In the genomic region with DNA sequence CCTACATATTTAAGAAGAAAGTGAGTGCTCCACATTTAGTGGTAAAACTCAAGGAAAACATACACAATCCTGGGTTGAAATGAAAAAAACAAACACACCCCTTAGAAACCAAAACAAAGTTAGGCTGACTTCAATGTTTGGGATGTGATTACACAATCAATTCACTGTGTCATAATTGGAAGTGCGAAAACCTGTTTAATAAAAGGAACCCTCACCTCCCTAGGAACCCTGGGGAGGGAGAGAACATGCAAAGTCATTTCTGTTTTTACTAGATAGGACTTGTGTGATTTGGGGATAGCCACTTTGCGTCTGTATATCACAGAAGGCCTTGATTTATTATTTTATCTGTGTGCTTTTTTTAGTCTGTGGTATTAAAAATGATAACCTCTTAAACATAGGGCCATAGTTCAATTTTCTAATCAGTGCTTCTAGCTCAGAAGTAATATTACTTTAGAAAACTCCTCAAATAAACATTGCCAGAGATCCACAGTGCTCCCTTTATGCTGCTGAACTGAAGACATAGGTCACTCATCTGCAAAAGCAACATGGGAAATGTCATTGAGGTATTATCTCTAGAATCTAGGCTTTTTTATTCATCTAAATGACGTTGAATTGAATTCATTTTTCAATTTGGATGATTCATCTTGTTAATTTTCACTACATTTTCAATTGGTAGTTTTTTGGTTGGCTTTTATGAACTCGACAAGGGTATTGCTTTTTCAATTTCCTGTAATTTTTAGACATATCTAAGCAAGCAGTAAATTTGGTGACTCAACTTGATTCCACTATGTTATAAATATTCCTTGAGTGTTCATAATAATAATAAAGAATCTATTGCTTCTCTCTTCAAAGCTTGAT, we compare ENCODE assay signal across 16 cellular contexts.
DNase-seq lines count a peak whose midpoint lies in the region; ATAC-seq, FAIRE-seq and TF ChIP-seq lines count a peak whose summit lies in the region.
"Had no signal": no experiment of that assay in that cellular context is flagged by ENCODE, and none has a peak within 500 bp of the region (broad histone marks: within the 10 kb centered on the region; RNA-seq: fewer than 3 reads in every experiment).

No MANE protein-coding gene starts in this region.

- H3K36me3 Mint-ChIP-seq in activated T-cell treated with anti-CD3 and anti-CD28 coated beads, Interleukin-2, amount 50 U/mL, for 72 hours (ENCODE audit: insufficient read depth in 2 of 2): peaks cover 14 to 33% of the 10 kb centered on the region in 2 donors

- TF ChIP-seq CTCF in bronchial epithelial cell (IDR thresholded peaks at IDR 0.05; ENCODE audit: insufficient read depth, low read length, severe bottlenecking): no peak
- no peak for TF ChIP-seq CTCF in thoracic aorta (IDR thresholded peaks at IDR 0.05)
- no peak for TF ChIP-seq CTCF in GM20000 (IDR thresholded peaks at IDR 0.05; ENCODE audit: extremely low read depth, missing control alignments)

- H3K36me3 ChIP-seq in bronchial epithelial cell (ENCODE audit: control insufficient read depth, insufficient read depth, low read length): no peaks in the 10 kb centered on the region
- no peaks in the 10 kb centered on the region for H3K36me3 ChIP-seq in thoracic aorta
- H3K36me3 ChIP-seq: cardiac muscle cell, SJSA1 had no signal

- no peak for FAIRE-seq in bronchial epithelial cell (lab: Jason Lieb, UNC)

- peaks cover 9 to 17% of the 10 kb centered on the region in 2 donors for H3K9me3 Mint-ChIP-seq in activated T-cell treated with anti-CD3 and anti-CD28 coated beads, Interleukin-2, amount 50 U/mL, for 72 hours

- H3K4me3 Mint-ChIP-seq in activated T-cell treated with anti-CD3 and anti-CD28 coated beads, Interleukin-2, amount 50 U/mL, for 72 hours: no peak overlapping the region
- H3K4me3 Mint-ChIP-seq: activated B cell treated with CpG ODN at 0.5 μM for 24 hours had no signal

- no peak overlapping the region for H3K4me3 ChIP-seq in bronchial epithelial cell (ENCODE audit: low read depth, low read length)
- H3K4me3 ChIP-seq in right cardiac atrium (ENCODE audit: low read length): no peak overlapping the region
- H3K4me3 ChIP-seq in thoracic aorta: no peak overlapping the region
- H3K4me3 ChIP-seq: cardiac muscle cell, SJSA1 had no signal

- ATAC-seq in right cardiac atrium (peak; percentile 60 to 67), thoracic aorta (ENCODE audit: insufficient number of reproducible peaks, low FRiP score, low read depth) (no peak)
- ATAC-seq in activated T-cell treated with anti-CD3 and anti-CD28 coated beads, Interleukin-2, amount 50 U/mL, for 72 hours (replicated peaks in 1 of 2): no peak

- H3K9me3 ChIP-seq in right cardiac atrium (ENCODE audit: control insufficient read depth, low read length): peaks cover 3% of the 10 kb centered on the region
- peaks cover 6% of the 10 kb centered on the region for H3K9me3 ChIP-seq in thoracic aorta
- H3K9me3 ChIP-seq: SJSA1 had no signal

- DNase-seq in MV-4-11 (lab: John Stamatoyannopoulos, UW) (peak; percentile 10), bronchial epithelial cell (ENCODE audit: low read depth) (peak; percentile 98), right cardiac atrium (no peak), thoracic aorta (ENCODE audit: low spot score) (no peak), COLO829 (ENCODE audit: low spot score) (no peak), GM20000 (ENCODE audit: low spot score) (no peak), NCI-H2196 (lab: John Stamatoyannopoulos, UW; ENCODE audit: unreplicated experiment) (no peak)
- DNase-seq in activated T-cell treated with anti-CD3 and anti-CD28 coated beads, Interleukin-2, amount 50 U/mL, for 72 hours: no peak
- DNase-seq: activated B cell treated with CpG ODN at 0.5 μM for 24 hours; activated T-cell treated with anti-CD3 and anti-CD28 coated beads, Interleukin-2, amount 50 U/mL, for 1 hour; left cardiac atrium; NCI-H1417 treated with DMSO at 0.1 percent for 48 hours; NCI-H526 treated with DMSO at 0.1 percent for 48 hours; stimulated activated CD4-positive, alpha-beta T cell treated with anti-CD3 and anti-CD28 coated beads, Interleukin-4, amount 100 ng/mL, for 4 hours had no signal

- no peak overlapping the region for H3K27ac Mint-ChIP-seq in activated T-cell treated with anti-CD3 and anti-CD28 coated beads, Interleukin-2, amount 50 U/mL, for 72 hours
- H3K27ac Mint-ChIP-seq: activated B cell treated with CpG ODN at 0.5 μM for 24 hours had no signal

- H3K27me3 Mint-ChIP-seq in activated T-cell treated with anti-CD3 and anti-CD28 coated beads, Interleukin-2, amount 50 U/mL, for 72 hours (ENCODE audit: low read depth): no peaks in the 10 kb centered on the region
- H3K27me3 Mint-ChIP-seq: activated B cell treated with CpG ODN at 0.5 μM for 24 hours had no signal

- intact Hi-C loops in right cardiac atrium (cut with DNase I): no loop called here

- H3K4me1 Mint-ChIP-seq in activated T-cell treated with anti-CD3 and anti-CD28 coated beads, Interleukin-2, amount 50 U/mL, for 72 hours (ENCODE audit: low read depth): peaks cover 20% of the 10 kb centered on the region
- H3K4me1 Mint-ChIP-seq: activated B cell treated with CpG ODN at 0.5 μM for 24 hours had no signal

- H3K27ac ChIP-seq in right cardiac atrium (ENCODE audit: low read length) (no peak overlapping the region), thoracic aorta (peak overlapping the region; percentile 25 to 69)
- H3K27ac ChIP-seq: cardiac muscle cell, SJSA1 had no signal

- no peaks in the 10 kb centered on the region for H3K27me3 ChIP-seq in bronchial epithelial cell (ENCODE audit: control insufficient read depth, insufficient read depth, low read length)
- no peaks in the 10 kb centered on the region for H3K27me3 ChIP-seq in right cardiac atrium (ENCODE audit: control insufficient read depth, insufficient read depth)
- no peaks in the 10 kb centered on the region for H3K27me3 ChIP-seq in thoracic aorta (replicated peaks; ENCODE audit: insufficient read depth)
- H3K27me3 ChIP-seq: cardiac muscle cell, SJSA1 had no signal

- H3K4me1 ChIP-seq in right cardiac atrium (ENCODE audit: control insufficient read depth, insufficient read depth, low read length): no peaks in the 10 kb centered on the region
- H3K4me1 ChIP-seq in thoracic aorta (ENCODE audit: control insufficient read depth in 1 of 2, low read depth in 2 of 2): peaks cover 13 to 37% of the 10 kb centered on the region in 2 donors
- H3K4me1 ChIP-seq: SJSA1 had no signal

- WGBS in right cardiac atrium: 68% methylated on average over 4 of the region's 4 CpGs

Comparison
In these comparisons a context has a peak if more than half of its experiments do, and no peak if none do; other contexts are left out.
1. DNase-seq: peak in MV-4-11 (single experiment) and bronchial epithelial cell (single experiment); none in right cardiac atrium (0 of 3), thoracic aorta (single experiment), COLO829 (single experiment), activated T-cell treated with anti-CD3 and anti-CD28 coated beads, Interleukin-2, amount 50 U/mL, for 72 hours (0 of 2), GM20000 (single experiment) and NCI-H2196 (single experiment).
2. ATAC-seq: peak in right cardiac atrium (2 of 2); none in thoracic aorta (single experiment) and activated T-cell treated with anti-CD3 and anti-CD28 coated beads, Interleukin-2, amount 50 U/mL, for 72 hours (0 of 2).